In the genomic region with DNA sequence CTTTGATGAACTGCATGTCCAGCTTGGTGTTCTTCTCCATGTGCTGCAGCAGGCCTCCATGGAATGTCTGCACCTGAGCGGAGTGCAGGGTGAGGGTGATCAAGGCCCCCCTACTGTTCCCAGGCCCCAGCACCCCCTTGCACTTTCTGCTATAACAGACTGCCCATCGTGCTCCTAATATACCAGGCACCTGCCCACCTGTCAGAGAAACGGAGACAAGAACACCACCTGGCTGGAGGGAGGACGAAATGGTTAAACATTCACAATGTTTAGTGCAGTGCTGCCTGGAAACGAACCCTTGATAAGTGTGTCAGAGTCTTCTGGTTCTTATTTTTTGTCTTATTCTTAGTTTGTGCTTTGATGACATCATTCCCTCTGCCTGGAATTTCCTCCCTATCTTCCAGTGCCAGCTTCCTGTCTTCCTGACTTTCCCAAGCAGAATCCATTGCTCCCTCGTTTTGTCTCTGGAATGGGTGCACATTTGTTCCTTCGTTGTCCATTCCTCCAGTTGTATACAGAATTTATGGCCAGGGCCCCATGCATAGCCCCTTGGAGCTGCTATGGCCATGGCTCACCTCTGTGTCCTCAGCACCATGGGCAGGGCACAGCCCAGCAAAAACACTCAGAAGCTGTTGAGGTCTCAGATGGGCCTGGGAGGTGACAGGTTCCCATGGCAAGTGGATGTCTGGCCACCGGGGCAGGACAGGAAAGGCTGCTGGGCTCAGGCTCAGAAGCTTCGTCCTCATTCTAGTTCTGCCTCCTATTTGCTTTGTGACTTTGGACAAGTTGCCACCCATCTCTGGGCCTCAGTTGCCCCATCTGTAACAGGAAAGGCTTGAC, we compare ENCODE assay signal across 14 cellular contexts. TPM values are rescaled to one million over a fixed set of nuclear protein-coding genes. Genes with fewer than 3 reads are reported as not detected.
DNase-seq lines count a peak whose midpoint lies in the region; TF ChIP-seq lines count a peak whose summit lies in the region.
"Had no signal": no experiment of that assay in that cellular context is flagged by ENCODE, and none has a peak within 500 bp of the region (broad histone marks: within the 10 kb centered on the region; RNA-seq: fewer than 3 reads in every experiment).

No MANE protein-coding gene starts in this region.

- H3K9me3 ChIP-seq in ascending aorta, result no peaks in the 10 kb centered on the region
- H3K9me3 ChIP-seq in MM.1S (replicated peaks; ENCODE audit: insufficient read depth, low read length), result no peaks in the 10 kb centered on the region
- no peaks in the 10 kb centered on the region for H3K9me3 ChIP-seq in thyroid gland
- H3K9me3 ChIP-seq: psoas muscle, stomach had no signal

- peak; percentile 80 for DNase-seq in GM03348 (ENCODE audit: low spot score)
- DNase-seq in ascending aorta (ENCODE audit: low spot score in 2 of 2), result no peak
- peak; percentile 87 for DNase-seq in hepatic stellate cell (ENCODE audit: low spot score)
- no peak for DNase-seq in MM.1S
- no peak for DNase-seq in type B pancreatic cell (ENCODE audit: extremely low spot score, unreplicated experiment)
- DNase-seq in thyroid gland, result no peak
- no peak for DNase-seq in CD1c-positive myeloid dendritic cell (ENCODE audit: extremely low spot score)
- DNase-seq: activated CD8-positive, alpha-beta memory T cell treated with anti-CD3 and anti-CD28 coated beads, Interleukin-2, amount 50 U/mL, for 4 hours; CD4-positive, alpha-beta T cell; GDM1; NCI-H187; psoas muscle; stomach had no signal

- peak overlapping the region; percentile 13 for H3K9ac ChIP-seq in rectal smooth muscle tissue (ENCODE audit: low read length)
- no peak overlapping the region for H3K9ac ChIP-seq in MM.1S (ENCODE audit: low read length)

- peaks cover 8 to 9% of the 10 kb centered on the region in 2 donors for H3K4me1 ChIP-seq in ascending aorta
- no peaks in the 10 kb centered on the region for H3K4me1 ChIP-seq in rectal smooth muscle tissue (ENCODE audit: control insufficient read depth, insufficient read depth, low read length)
- H3K4me1 ChIP-seq in MM.1S (ENCODE audit: low read length), result no peaks in the 10 kb centered on the region
- no peaks in the 10 kb centered on the region for H3K4me1 ChIP-seq in thyroid gland
- H3K4me1 ChIP-seq: psoas muscle had no signal

- H3K36me3 Mint-ChIP-seq in type B pancreatic cell, result peaks cover 7% of the 10 kb centered on the region

- H3K27ac Mint-ChIP-seq in type B pancreatic cell, result no peak overlapping the region
- H3K27ac Mint-ChIP-seq: CD4-positive, alpha-beta T cell had no signal

- H3K9me3 Mint-ChIP-seq in type B pancreatic cell, result no peaks in the 10 kb centered on the region
- H3K9me3 Mint-ChIP-seq: CD4-positive, alpha-beta T cell had no signal

- intact Hi-C loops in ascending aorta (cut with DNase I) (no loop called here), thyroid gland (cut with DNase I) (no loop called here)

- H3K36me3 ChIP-seq in ascending aorta (no peaks in the 10 kb centered on the region), rectal smooth muscle tissue (ENCODE audit: control insufficient read depth, insufficient read depth, low read length) (peaks cover 4% of the 10 kb centered on the region), MM.1S (replicated peaks; ENCODE audit: insufficient read depth, low read length) (no peaks in the 10 kb centered on the region), thyroid gland (no peaks in the 10 kb centered on the region)

- H3K79me2 ChIP-seq in MM.1S (ENCODE audit: low read length), result no peaks in the 10 kb centered on the region

- peaks cover 10% of the 10 kb centered on the region for H3K4me1 Mint-ChIP-seq in type B pancreatic cell (ENCODE audit: unreplicated experiment)

- TF ChIP-seq CTCF in ascending aorta (IDR thresholded peaks at IDR 0.05) (no peak), MM.1S (IDR thresholded peaks at IDR 0.05; ENCODE audit: low read length) (no peak), type B pancreatic cell (conservative IDR thresholded peaks at IDR 0.05) (no peak), thyroid gland (IDR thresholded peaks at IDR 0.05) (no peak)

- H3K27me3 ChIP-seq in ascending aorta (no peaks in the 10 kb centered on the region), rectal smooth muscle tissue (ENCODE audit: control insufficient read depth, insufficient read depth, low read length) (no peaks in the 10 kb centered on the region), MM.1S (replicated peaks; ENCODE audit: insufficient read depth, low read length) (no peaks in the 10 kb centered on the region), thyroid gland (no peaks in the 10 kb centered on the region)
- H3K27me3 ChIP-seq: stomach had no signal

- no peak overlapping the region for H3K4me3 Mint-ChIP-seq in type B pancreatic cell
- H3K4me3 Mint-ChIP-seq: CD4-positive, alpha-beta T cell had no signal

- WGBS in thyroid gland, 2 donors, result 61 to 68% methylated on average over 9 of the region's 9 CpGs

- H3K4me3 ChIP-seq in ascending aorta, result no peak overlapping the region
- no peak overlapping the region for H3K4me3 ChIP-seq in rectal smooth muscle tissue (ENCODE audit: low read length)
- no peak overlapping the region for H3K4me3 ChIP-seq in MM.1S (ENCODE audit: low read length)
- no peak overlapping the region for H3K4me3 ChIP-seq in thyroid gland (replicated peaks in 1 of 3)
- H3K4me3 ChIP-seq: psoas muscle, stomach had no signal

- H4K20me1 ChIP-seq in MM.1S (ENCODE audit: insufficient read depth, low read length), result no peaks in the 10 kb centered on the region

- no peaks in the 10 kb centered on the region for H3K27me3 Mint-ChIP-seq in type B pancreatic cell
- H3K27me3 Mint-ChIP-seq: CD4-positive, alpha-beta T cell had no signal

- no peak overlapping the region for H3K4me2 ChIP-seq in MM.1S (ENCODE audit: low read depth, low read length)

- H2AFZ ChIP-seq in MM.1S (ENCODE audit: low read length), result no peak overlapping the region

- no peak for TF ChIP-seq POLR2A in thyroid gland (IDR thresholded peaks at IDR 0.05)

- H3K27ac ChIP-seq in ascending aorta (peak overlapping the region; percentile 44 to 78), rectal smooth muscle tissue (ENCODE audit: low read depth, low read length) (no peak overlapping the region), MM.1S (ENCODE audit: low read length) (no peak overlapping the region), thyroid gland (no peak overlapping the region)
- H3K27ac ChIP-seq: psoas muscle, stomach had no signal

- H3F3A ChIP-seq in MM.1S (ENCODE audit: insufficient read depth, low read length), result no peaks in the 10 kb centered on the region

- H3K9me2 ChIP-seq in MM.1S (replicated peaks; ENCODE audit: insufficient read depth, low read length), result no peaks in the 10 kb centered on the region

RNA-seq across cellular contexts. Expression of gene BAIAP2L2, which starts 11.9 kb away (rescaled TPM):
- total RNA-seq in ascending aorta (not detected), type B pancreatic cell (ENCODE audit: low replicate concordance) (4.5 and 12.1 TPM in 2 replicates), thyroid gland (1 to 10 TPM in 2 of 4 donors, under 1 TPM in 2; 0.50 to 1.7 (median 1.1) TPM)

RNA-seq across cellular contexts. Expression of gene SLC16A8, which starts 14.6 kb away (rescaled TPM):
- not detected for total RNA-seq in ascending aorta
- not detected in 2 replicates for total RNA-seq in type B pancreatic cell (ENCODE audit: low replicate concordance)
- total RNA-seq in thyroid gland, result 1 to 10 TPM in 1 of 4 donors, under 1 TPM in 1, not detected in 2; 0.88 to 1.0 TPM
- total RNA-seq: CD4-positive, alpha-beta T cell; stomach had no signal

RNA-seq across cellular contexts. Expression of gene PICK1, which starts 41.4 kb away (rescaled TPM):
- 88.1 TPM for total RNA-seq in ascending aorta
- 45.4 and 45.6 TPM in 2 replicates for total RNA-seq in type B pancreatic cell (ENCODE audit: low replicate concordance)
- 10 to 100 TPM; 52.2 to 81.4 (median 57.5) TPM for total RNA-seq in thyroid gland

Comparison
In these comparisons a context has a peak if more than half of its experiments do, and no peak if none do; other contexts are left out.
1. DNase-seq: peak in GM03348 (single experiment) and hepatic stellate cell (single experiment); none in ascending aorta (0 of 2), MM.1S (single experiment), type B pancreatic cell (single experiment), thyroid gland (0 of 2) and CD1c-positive myeloid dendritic cell (single experiment).
2. H3K27ac ChIP-seq: peak in ascending aorta (2 of 2); none in rectal smooth muscle tissue (single experiment), MM.1S (single experiment) and thyroid gland (0 of 3).